In the genomic region with DNA sequence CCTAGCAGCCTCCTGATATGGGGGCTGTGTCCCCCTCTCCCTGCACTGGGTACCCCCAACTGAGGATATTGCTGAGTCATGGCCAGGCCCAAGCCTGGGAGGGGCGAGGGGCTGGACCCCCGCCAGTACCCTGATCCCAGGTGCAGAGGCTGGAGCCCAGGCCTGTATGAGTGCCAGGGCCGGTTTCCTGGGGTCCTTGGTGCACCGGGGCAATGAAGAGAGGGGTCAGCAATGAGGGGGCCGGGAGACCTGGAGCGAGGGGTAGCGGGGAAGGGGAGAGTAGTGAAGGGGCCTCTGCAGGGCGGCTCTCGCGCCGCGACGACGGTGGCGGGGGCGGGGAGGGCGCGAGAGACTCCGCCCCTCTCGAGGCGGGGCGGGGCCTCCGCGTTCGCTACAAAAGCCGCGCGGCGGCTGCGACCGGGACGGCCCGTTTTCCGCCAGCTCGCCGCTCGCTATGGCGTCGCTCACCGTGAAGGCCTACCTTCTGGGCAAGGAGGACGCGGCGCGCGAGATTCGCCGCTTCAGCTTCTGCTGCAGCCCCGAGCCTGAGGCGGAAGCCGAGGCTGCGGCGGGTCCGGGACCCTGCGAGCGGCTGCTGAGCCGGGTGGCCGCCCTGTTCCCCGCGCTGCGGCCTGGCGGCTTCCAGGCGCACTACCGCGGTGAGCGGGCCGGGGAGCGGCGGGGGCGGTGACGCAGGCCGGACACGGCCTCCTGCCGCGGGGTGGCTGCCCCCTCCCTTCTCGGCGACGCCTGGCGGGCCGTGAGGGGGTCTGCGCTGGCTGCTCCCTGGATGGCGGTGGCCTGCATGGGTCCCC, we compare ENCODE assay signal across 2 cellular contexts.
TF ChIP-seq lines count a peak whose summit lies in the region.

A gene (plus strand): TSS at position 423 of the 815 bp plus-strand sequence. CDS start 32 bp downstream, at position 455.

TF ChIP-seq in HEK293, 187 proteins besides CTCF, POLR2A, EP300 and RAD21 (continued from another document):
- TF ChIP-seq, protein P1, sequence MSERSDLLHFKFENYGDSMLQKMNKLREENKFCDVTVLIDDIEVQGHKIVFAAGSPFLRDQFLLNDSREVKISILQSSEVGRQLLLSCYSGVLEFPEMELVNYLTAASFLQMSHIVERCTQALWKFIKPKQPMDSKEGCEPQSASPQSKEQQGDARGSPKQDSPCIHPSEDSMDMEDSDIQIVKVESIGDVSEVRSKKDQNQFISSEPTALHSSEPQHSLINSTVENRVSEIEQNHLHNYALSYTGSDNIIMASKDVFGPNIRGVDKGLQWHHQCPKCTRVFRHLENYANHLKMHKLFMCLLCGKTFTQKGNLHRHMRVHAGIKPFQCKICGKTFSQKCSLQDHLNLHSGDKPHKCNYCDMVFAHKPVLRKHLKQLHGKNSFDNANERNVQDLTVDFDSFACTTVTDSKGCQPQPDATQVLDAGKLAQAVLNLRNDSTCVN (tag by site-specific recombination; optimal IDR thresholded peaks at IDR 0.05), result peak; percentile 70
- TF ChIP-seq ZNF23 (tag by site-specific recombination; IDR thresholded peaks at IDR 0.05; ENCODE audit: borderline replicate concordance), result no peak
- no peak for TF ChIP-seq ZNF404 (tag by site-specific recombination; IDR thresholded peaks at IDR 0.05)
- no peak for TF ChIP-seq ZNF350 (tag by site-specific recombination; IDR thresholded peaks at IDR 0.05)
- peak; percentile 34; the same call in 1 of the 2 replicates for TF ChIP-seq ZSCAN30 (tag by site-specific recombination; IDR thresholded peaks at IDR 0.05)
- TF ChIP-seq, protein P2, sequence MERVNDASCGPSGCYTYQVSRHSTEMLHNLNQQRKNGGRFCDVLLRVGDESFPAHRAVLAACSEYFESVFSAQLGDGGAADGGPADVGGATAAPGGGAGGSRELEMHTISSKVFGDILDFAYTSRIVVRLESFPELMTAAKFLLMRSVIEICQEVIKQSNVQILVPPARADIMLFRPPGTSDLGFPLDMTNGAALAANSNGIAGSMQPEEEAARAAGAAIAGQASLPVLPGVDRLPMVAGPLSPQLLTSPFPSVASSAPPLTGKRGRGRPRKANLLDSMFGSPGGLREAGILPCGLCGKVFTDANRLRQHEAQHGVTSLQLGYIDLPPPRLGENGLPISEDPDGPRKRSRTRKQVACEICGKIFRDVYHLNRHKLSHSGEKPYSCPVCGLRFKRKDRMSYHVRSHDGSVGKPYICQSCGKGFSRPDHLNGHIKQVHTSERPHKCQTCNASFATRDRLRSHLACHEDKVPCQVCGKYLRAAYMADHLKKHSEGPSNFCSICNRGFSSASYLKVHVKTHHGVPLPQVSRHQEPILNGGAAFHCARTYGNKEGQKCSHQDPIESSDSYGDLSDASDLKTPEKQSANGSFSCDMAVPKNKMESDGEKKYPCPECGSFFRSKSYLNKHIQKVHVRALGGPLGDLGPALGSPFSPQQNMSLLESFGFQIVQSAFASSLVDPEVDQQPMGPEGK (tag by site-specific recombination; IDR thresholded peaks at IDR 0.05), result peak; percentile 99
- TF ChIP-seq ZBTB48 (tag by site-specific recombination; IDR thresholded peaks at IDR 0.05), result 0 out of 2 replicates have a peak, but pooled peaks have one; percentile 63
- no peak for TF ChIP-seq ZNF433 (tag by site-specific recombination; IDR thresholded peaks at IDR 0.05; ENCODE audit: low read depth)
- TF ChIP-seq ZNF214 (tag by site-specific recombination; IDR thresholded peaks at IDR 0.05; ENCODE audit: borderline replicate concordance), result no peak
- peak; percentile 84 for TF ChIP-seq BCL11B (tag by site-specific recombination; IDR thresholded peaks at IDR 0.05; ENCODE audit: low read depth)
- peak; percentile 33; the same call in 1 of the 2 replicates for TF ChIP-seq ZNF843 (tag by site-specific recombination; IDR thresholded peaks at IDR 0.05)
- TF ChIP-seq ZNF391 (tag by site-specific recombination; IDR thresholded peaks at IDR 0.05; ENCODE audit: borderline replicate concordance, low read depth), result peak; percentile 84; the same call in 1 of the 2 replicates
- TF ChIP-seq ZNF174 (tag by site-specific recombination; IDR thresholded peaks at IDR 0.05), result no peak
- TF ChIP-seq, protein P3, sequence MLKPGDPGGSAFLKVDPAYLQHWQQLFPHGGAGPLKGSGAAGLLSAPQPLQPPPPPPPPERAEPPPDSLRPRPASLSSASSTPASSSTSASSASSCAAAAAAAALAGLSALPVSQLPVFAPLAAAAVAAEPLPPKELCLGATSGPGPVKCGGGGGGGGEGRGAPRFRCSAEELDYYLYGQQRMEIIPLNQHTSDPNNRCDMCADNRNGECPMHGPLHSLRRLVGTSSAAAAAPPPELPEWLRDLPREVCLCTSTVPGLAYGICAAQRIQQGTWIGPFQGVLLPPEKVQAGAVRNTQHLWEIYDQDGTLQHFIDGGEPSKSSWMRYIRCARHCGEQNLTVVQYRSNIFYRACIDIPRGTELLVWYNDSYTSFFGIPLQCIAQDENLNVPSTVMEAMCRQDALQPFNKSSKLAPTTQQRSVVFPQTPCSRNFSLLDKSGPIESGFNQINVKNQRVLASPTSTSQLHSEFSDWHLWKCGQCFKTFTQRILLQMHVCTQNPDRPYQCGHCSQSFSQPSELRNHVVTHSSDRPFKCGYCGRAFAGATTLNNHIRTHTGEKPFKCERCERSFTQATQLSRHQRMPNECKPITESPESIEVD (tag by site-specific recombination; IDR thresholded peaks at IDR 0.05), result no peak
- no peak for TF ChIP-seq ZNF707 (tag by site-specific recombination; IDR thresholded peaks at IDR 0.05)
- no peak for TF ChIP-seq ZNF311 (tag by site-specific recombination; IDR thresholded peaks at IDR 0.05; ENCODE audit: borderline replicate concordance)
- TF ChIP-seq ZNF530 (tag by site-specific recombination; IDR thresholded peaks at IDR 0.05; ENCODE audit: low read depth), result no peak
- TF ChIP-seq ZNF157 (tag by site-specific recombination; IDR thresholded peaks at IDR 0.05), result no peak
- TF ChIP-seq RBAK (tag by site-specific recombination; IDR thresholded peaks at IDR 0.05), result no peak
- TF ChIP-seq, protein P4, sequence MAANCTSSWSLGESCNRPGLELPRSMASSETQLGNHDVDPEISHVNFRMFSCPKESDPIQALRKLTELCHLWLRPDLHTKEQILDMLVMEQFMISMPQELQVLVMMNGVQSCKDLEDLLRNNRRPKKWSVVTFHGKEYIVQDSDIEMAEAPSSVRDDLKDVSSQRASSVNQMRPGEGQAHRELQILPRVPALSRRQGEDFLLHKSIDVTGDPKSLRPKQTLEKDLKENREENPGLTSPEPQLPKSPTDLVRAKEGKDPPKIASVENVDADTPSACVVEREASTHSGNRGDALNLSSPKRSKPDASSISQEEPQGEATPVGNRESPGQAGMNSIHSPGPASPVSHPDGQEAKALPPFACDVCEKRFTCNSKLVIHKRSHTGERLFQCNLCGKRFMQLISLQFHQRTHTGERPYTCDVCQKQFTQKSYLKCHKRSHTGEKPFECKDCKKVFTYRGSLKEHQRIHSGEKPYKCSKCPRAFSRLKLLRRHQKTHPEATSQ (tag by site-specific recombination; IDR thresholded peaks at IDR 0.05), result no peak; the same call in 1 of the 2 replicates
- TF ChIP-seq ZNF138 (tag by site-specific recombination; IDR thresholded peaks at IDR 0.05; ENCODE audit: borderline replicate concordance), result no peak
- no peak for TF ChIP-seq ZNF155 (tag by site-specific recombination; IDR thresholded peaks at IDR 0.05)
- no peak for TF ChIP-seq ZNF658 (tag by site-specific recombination; IDR thresholded peaks at IDR 0.05)
- TF ChIP-seq ZNF501 (tag by site-specific recombination; IDR thresholded peaks at IDR 0.05), result 0 out of 2 replicates have a peak, but pooled peaks have one; percentile 44
TF ChIP-seq in HEK293: peak in this region for 63.

TF ChIP-seq in GM12878, 131 proteins besides CTCF, POLR2A, EP300 and RAD21 (continued from another document):
- TF ChIP-seq, protein P5, sequence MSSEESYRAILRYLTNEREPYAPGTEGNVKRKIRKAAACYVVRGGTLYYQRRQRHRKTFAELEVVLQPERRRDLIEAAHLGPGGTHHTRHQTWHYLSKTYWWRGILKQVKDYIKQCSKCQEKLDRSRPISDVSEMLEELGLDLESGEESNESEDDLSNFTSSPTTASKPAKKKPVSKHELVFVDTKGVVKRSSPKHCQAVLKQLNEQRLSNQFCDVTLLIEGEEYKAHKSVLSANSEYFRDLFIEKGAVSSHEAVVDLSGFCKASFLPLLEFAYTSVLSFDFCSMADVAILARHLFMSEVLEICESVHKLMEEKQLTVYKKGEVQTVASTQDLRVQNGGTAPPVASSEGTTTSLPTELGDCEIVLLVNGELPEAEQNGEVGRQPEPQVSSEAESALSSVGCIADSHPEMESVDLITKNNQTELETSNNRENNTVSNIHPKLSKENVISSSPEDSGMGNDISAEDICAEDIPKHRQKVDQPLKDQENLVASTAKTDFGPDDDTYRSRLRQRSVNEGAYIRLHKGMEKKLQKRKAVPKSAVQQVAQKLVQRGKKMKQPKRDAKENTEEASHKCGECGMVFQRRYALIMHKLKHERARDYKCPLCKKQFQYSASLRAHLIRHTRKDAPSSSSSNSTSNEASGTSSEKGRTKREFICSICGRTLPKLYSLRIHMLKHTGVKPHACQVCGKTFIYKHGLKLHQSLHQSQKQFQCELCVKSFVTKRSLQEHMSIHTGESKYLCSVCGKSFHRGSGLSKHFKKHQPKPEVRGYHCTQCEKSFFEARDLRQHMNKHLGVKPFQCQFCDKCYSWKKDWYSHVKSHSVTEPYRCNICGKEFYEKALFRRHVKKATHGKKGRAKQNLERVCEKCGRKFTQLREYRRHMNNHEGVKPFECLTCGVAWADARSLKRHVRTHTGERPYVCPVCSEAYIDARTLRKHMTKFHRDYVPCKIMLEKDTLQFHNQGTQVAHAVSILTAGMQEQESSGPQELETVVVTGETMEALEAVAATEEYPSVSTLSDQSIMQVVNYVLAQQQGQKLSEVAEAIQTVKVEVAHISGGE (CRISPR knock-in tag; IDR thresholded peaks at IDR 0.05), result no peak
- TF ChIP-seq SPI1 (IDR thresholded peaks at IDR 0.05; ENCODE audit: borderline replicate concordance, insufficient read depth, low read depth, low read length) (no peak), CBX3 (IDR thresholded peaks at IDR 0.05; ENCODE audit: borderline replicate concordance, low read depth) (no peak), MYB (IDR thresholded peaks at IDR 0.05; ENCODE audit: borderline replicate concordance, low read depth, low read length) (no peak), BACH1 (IDR thresholded peaks at IDR 0.05; ENCODE audit: borderline replicate concordance) (peak; percentile 99), SREBF1 (IDR thresholded peaks at IDR 0.05; ENCODE audit: low read length) (0 out of 2 replicates have a peak, but pooled peaks have one; percentile 8), EGR1 (IDR thresholded peaks at IDR 0.05; ENCODE audit: borderline replicate concordance in 1 of 2, low read depth in 2 of 2, low read length in 2 of 2) (peak in 1 of 2 experiments; percentile 90; a peak in 2 of 3 replicates), PAX8 (IDR thresholded peaks at IDR 0.05) (no peak), ZNF622 (IDR thresholded peaks at IDR 0.05) (no peak), JUNB (IDR thresholded peaks at IDR 0.05) (no peak), MEF2B (IDR thresholded peaks at IDR 0.05; ENCODE audit: partially characterized antibody, poor library complexity, severe bottlenecking) (peak; percentile 49), KLF5 (IDR thresholded peaks at IDR 0.05; ENCODE audit: partially characterized antibody) (peak; percentile 20), SRF (IDR thresholded peaks at IDR 0.05; ENCODE audit: low read depth in 2 of 2, low read length in 2 of 2) (0 out of 4 replicates have a peak, but pooled peaks of 1 of the 2 experiments have one; percentile 9)
- TF ChIP-seq, protein P6, sequence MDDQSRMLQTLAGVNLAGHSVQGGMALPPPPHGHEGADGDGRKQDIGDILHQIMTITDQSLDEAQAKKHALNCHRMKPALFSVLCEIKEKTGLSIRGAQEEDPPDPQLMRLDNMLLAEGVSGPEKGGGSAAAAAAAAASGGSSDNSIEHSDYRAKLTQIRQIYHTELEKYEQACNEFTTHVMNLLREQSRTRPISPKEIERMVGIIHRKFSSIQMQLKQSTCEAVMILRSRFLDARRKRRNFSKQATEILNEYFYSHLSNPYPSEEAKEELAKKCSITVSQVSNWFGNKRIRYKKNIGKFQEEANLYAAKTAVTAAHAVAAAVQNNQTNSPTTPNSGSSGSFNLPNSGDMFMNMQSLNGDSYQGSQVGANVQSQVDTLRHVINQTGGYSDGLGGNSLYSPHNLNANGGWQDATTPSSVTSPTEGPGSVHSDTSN (IDR thresholded peaks at IDR 0.05; ENCODE audit: insufficient replicate concordance, low read depth, low read length), result no peak
